ENCODE assay signal across 20 cellular contexts in the genomic region with DNA sequence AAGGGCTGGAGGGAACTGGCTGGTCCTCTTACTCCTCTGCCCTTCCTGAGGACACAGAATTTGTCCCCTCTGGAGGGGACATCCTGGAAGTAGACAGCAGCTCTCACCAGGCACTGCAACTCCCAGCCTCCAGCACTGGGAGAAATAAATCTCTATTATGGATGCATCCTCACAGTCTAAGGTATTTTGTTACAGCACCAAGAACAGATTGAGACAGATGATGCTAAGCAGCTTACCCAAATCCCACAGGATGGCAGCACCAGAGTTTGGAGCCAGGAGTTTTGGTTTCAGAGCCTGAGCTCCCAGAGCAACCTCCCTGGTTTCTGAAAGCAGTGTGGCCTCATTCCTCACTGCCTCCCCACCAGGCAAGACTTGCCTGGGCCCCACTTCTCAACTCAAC.
DNase-seq lines count a peak whose midpoint lies in the region.
"Had no signal": no experiment of that assay in that cellular context is flagged by ENCODE, and none has a peak within 500 bp of the region (broad histone marks: within the 10 kb centered on the region; RNA-seq: fewer than 3 reads in every experiment).

No MANE protein-coding gene starts in this region.

- no peak overlapping the region for H3K4ac ChIP-seq in mesenchymal stem cell (ENCODE audit: low read depth in 1 of 2, low read length in 2 of 2)

- peaks cover 6% of the 10 kb centered on the region for H3K9me3 ChIP-seq in mesenchymal stem cell (ENCODE audit: control insufficient read depth, low read length)
- H3K9me3 ChIP-seq: A549, BE2C had no signal

- intact Hi-C loops in posterior vena cava (cut with DNase I), result no loop called here

- H3K14ac ChIP-seq in mesenchymal stem cell (ENCODE audit: low read length in 2 of 2), result no peak overlapping the region

- H3K4me3 ChIP-seq in mesenchymal stem cell (ENCODE audit: insufficient read depth in 1 of 2, low read depth in 1 of 2, low read length in 2 of 2), result no peak overlapping the region
- H3K4me3 ChIP-seq: A549; BLaER1 treated with 17β-estradiol and CSF1 and Interleukin-3, amounts not matched to agents 10 nM and 100 nM; GM23338 had no signal

- no peak overlapping the region for H4K91ac ChIP-seq in mesenchymal stem cell (ENCODE audit: low read length)

- no peak overlapping the region for H3K27ac ChIP-seq in mesenchymal stem cell (ENCODE audit: low read length, poor library complexity, severe bottlenecking)
- H3K27ac ChIP-seq: A549; BLaER1 treated with 17β-estradiol and CSF1 and Interleukin-3, amounts not matched to agents 10 nM and 100 nM had no signal

- no peak overlapping the region for H3K4me2 ChIP-seq in mesenchymal stem cell (ENCODE audit: low read length, poor library complexity, severe bottlenecking)
- H3K4me2 ChIP-seq: A549; BLaER1 treated with 17β-estradiol and CSF1 and Interleukin-3, amounts not matched to agents 10 nM and 100 nM; GM23338 had no signal

- no peak overlapping the region for H3K23ac ChIP-seq in mesenchymal stem cell (ENCODE audit: low read length in 2 of 2)

- H2BK15ac ChIP-seq in mesenchymal stem cell (ENCODE audit: low read depth, poor library complexity, severe bottlenecking), result no peak overlapping the region

- no peak overlapping the region for H4K8ac ChIP-seq in mesenchymal stem cell (ENCODE audit: low read length)

- H2AK5ac ChIP-seq in mesenchymal stem cell (ENCODE audit: low read length, severe bottlenecking), result no peak overlapping the region

- DNase-seq in NCI-H524 (lab: John Stamatoyannopoulos, UW), result peak; percentile 8 to 46
- no peak for DNase-seq in NCI-H524 treated with DMSO at 0.1 percent for 48 hours (lab: John Stamatoyannopoulos, UW)
- peak; percentile 75 for DNase-seq in left kidney (ENCODE audit: low read depth, low spot score)
- peak; percentile 8 for DNase-seq in posterior vena cava (ENCODE audit: low spot score)
- no peak for DNase-seq in kidney glomerular epithelial cell (lab: John Stamatoyannopoulos, UW)
- no peak for DNase-seq in mesenchymal stem cell
- DNase-seq in NCI-H1930 (lab: John Stamatoyannopoulos, UW), result no peak
- DNase-seq: 8988T; ACHN; AML-193; BE2C; CD4-positive, alpha-beta T cell; DMS 273 treated with DMSO at 0.1 percent for 48 hours; DMS53; DMS79 treated with DMSO at 0.1 percent for 48 hours; GF-D8; H9 had no signal

- no peaks in the 10 kb centered on the region for H3K4me1 ChIP-seq in mesenchymal stem cell (ENCODE audit: control insufficient read depth, insufficient read depth, low read depth, low read length)
- H3K4me1 ChIP-seq: A549, BE2C had no signal

- no peak overlapping the region for H2BK5ac ChIP-seq in mesenchymal stem cell (ENCODE audit: low read depth, low read length, poor library complexity, severe bottlenecking)

- H2AFZ ChIP-seq in mesenchymal stem cell (ENCODE audit: low read depth, low read length), result no peak overlapping the region
- H2AFZ ChIP-seq: GM23338 had no signal

- no peaks in the 10 kb centered on the region for H3K27me3 ChIP-seq in mesenchymal stem cell (ENCODE audit: control insufficient read depth in 1 of 2, insufficient read depth in 1 of 2, low read length in 2 of 2)
- H3K27me3 ChIP-seq: BE2C; BLaER1 treated with 17β-estradiol and CSF1 and Interleukin-3, amounts not matched to agents 10 nM and 100 nM had no signal

- no peaks in the 10 kb centered on the region for H3K79me1 ChIP-seq in mesenchymal stem cell (replicated peaks; ENCODE audit: low read length, poor library complexity, severe bottlenecking)

- H2BK12ac ChIP-seq in mesenchymal stem cell (ENCODE audit: low read length in 2 of 2), result no peak overlapping the region

- H3K18ac ChIP-seq in mesenchymal stem cell (ENCODE audit: low read depth in 1 of 2, low read length in 2 of 2), result no peak overlapping the region

- no peaks in the 10 kb centered on the region for H3K36me3 ChIP-seq in mesenchymal stem cell (ENCODE audit: control insufficient read depth in 1 of 2, insufficient read depth in 2 of 2, low read depth in 1 of 2, low read length in 2 of 2)
- H3K36me3 ChIP-seq: BE2C had no signal

- no peak overlapping the region for H3K9ac ChIP-seq in mesenchymal stem cell (ENCODE audit: low read length)
- H3K9ac ChIP-seq: BLaER1 treated with 17β-estradiol and CSF1 and Interleukin-3, amounts not matched to agents 10 nM and 100 nM had no signal

- H2BK120ac ChIP-seq in mesenchymal stem cell (ENCODE audit: low read depth, low read length), result no peak overlapping the region

Comparison
In these comparisons a context has a peak if more than half of its experiments do, and no peak if none do; other contexts are left out.
1. DNase-seq: peak in NCI-H524 (2 of 2), left kidney (single experiment) and posterior vena cava (single experiment); none in NCI-H524 treated with DMSO at 0.1 percent for 48 hours (single experiment), kidney glomerular epithelial cell (single experiment), mesenchymal stem cell (single experiment) and NCI-H1930 (0 of 2).